In the genomic region with DNA sequence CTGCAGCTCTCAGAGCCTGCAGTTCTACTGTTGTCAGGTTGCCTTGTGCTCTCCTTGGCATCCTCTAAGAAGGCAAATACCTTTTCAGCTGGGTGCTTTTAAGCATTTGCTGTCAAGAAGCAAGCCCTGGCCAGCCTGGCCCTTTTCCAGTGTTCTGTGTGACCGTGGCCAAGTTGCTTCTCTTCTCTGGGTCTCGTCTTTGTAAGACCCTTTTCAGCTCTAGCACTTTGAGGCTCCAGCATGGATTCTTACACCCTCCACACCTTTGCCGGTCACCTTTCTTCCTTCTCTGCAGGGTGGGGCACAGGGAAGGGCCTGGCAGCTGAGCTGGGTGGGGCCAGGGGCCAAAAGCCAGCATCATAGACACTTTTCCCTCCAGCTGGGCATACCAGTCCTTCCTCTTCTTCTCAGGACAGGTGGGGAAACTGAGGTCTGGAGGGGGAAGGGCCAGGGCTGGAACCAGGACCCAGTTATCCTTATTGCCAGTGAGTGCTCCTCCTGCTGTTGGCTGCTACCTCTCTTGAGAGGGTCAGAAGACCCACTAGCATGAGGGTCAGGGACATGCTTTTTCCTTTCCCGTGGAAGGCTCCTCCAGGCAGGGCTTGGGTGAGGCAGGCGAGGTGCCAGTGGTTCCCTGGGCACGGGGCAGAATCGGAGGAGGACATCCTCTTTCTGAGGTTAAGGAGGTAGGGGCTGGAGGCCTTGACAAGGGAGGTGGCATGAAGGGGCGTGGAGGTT, we compare ENCODE assay signal across 12 cellular contexts. TPM values are rescaled to one million over a fixed set of nuclear protein-coding genes. Genes with fewer than 3 reads are reported as not detected.
A peak's percentile ranks its signal among the peaks of the same experiment; 100 is the strongest.
DNase-seq lines count a peak whose midpoint lies in the region; ATAC-seq and TF ChIP-seq lines count a peak whose summit lies in the region.
"Had no signal": no experiment of that assay in that cellular context is flagged by ENCODE, and none has a peak within 500 bp of the region (broad histone marks: within the 10 kb centered on the region; RNA-seq: fewer than 3 reads in every experiment).

No MANE protein-coding gene starts in this region.

- no peaks in the 10 kb centered on the region for H3K27me3 Mint-ChIP-seq in Calu3 (ENCODE audit: unreplicated experiment)
- H3K27me3 Mint-ChIP-seq: activated CD4-positive, alpha-beta T cell treated with anti-CD3 and anti-CD28 coated beads for 36 hours had no signal

- H3K4me3 ChIP-seq in right lobe of liver (no peak overlapping the region), skin epidermis (no peak overlapping the region), GM23248 (no peak overlapping the region)

- H3K27me3 ChIP-seq in right lobe of liver: no peaks in the 10 kb centered on the region
- H3K27me3 ChIP-seq in GM23248 (replicated peaks; ENCODE audit: insufficient read depth): no peaks in the 10 kb centered on the region
- H3K27me3 ChIP-seq: BE2C had no signal

- H3K9me2 ChIP-seq in GM23248 (ENCODE audit: insufficient read depth): no peaks in the 10 kb centered on the region

- no peak overlapping the region for H2AFZ ChIP-seq in GM23248

- no peak for TF ChIP-seq POLR2A in right lobe of liver (IDR thresholded peaks at IDR 0.05)

- H3K27ac ChIP-seq in caudate nucleus (ENCODE audit: low read depth, low read length) (peak overlapping the region; percentile 80), right lobe of liver (peak overlapping the region; percentile 15 to 93 (median 90)), skin epidermis (peak overlapping the region in 19 of 21 experiments; percentile 9 to 91 (median 69)), GM23248 (no peak overlapping the region)

- no peak overlapping the region for H3K4me2 ChIP-seq in GM23248 (ENCODE audit: unreplicated experiment)

- H3K36me3 ChIP-seq in right lobe of liver (no peaks in the 10 kb centered on the region), GM23248 (ENCODE audit: low read depth) (no peaks in the 10 kb centered on the region; the same call in 1 of the 2 replicates)
- H3K36me3 ChIP-seq: BE2C had no signal

- peak overlapping the region; percentile 31 for H3K27ac Mint-ChIP-seq in Calu3 (ENCODE audit: unreplicated experiment)
- H3K27ac Mint-ChIP-seq: activated CD4-positive, alpha-beta T cell treated with anti-CD3 and anti-CD28 coated beads for 36 hours had no signal

- 22% methylated on average over 8 of the region's 8 CpGs for WGBS in right lobe of liver (ENCODE audit: insufficient coverage, low coverage, low lambda C conversion rate, missing lambda C conversion rate)
- WGBS in GM23248 (ENCODE audit: low coverage in 1 of 2, low lambda C conversion rate in 2 of 2, missing lambda C conversion rate in 2 of 2), 2 experiments: 74 to 79% methylated on average over 8 of the region's 8 CpGs

- H3K4me1 ChIP-seq in right lobe of liver (peaks cover 0 to 100% (median 55%) of the 10 kb centered on the region in 4 donors), GM23248 (ENCODE audit: insufficient read depth) (peaks cover 52% of the 10 kb centered on the region)

- peaks cover 15% of the 10 kb centered on the region for H3F3A ChIP-seq in GM23248 (ENCODE audit: insufficient read depth)

- no TSS peak for BruUV-seq in Calu3 (replicated peaks; lab: Mats Ljungman, UMichigan)

- H3K9me3 ChIP-seq in right lobe of liver: no peaks in the 10 kb centered on the region
- no peaks in the 10 kb centered on the region for H3K9me3 ChIP-seq in GM23248 (ENCODE audit: low read depth)
- H3K9me3 ChIP-seq: BE2C had no signal

- DNase-seq in Calu3: no peak
- no peak for DNase-seq in caudate nucleus (lab: John Stamatoyannopoulos, UW)
- DNase-seq in right lobe of liver: peak in 1 of 3 donors; percentile 47
- DNase-seq in SHP77 (lab: John Stamatoyannopoulos, UW): no peak
- no peak for DNase-seq in GM23248
- no peak for DNase-seq in NCI-H510A treated with DMSO at 0.1 percent for 48 hours (lab: John Stamatoyannopoulos, UW)
- no peak for DNase-seq in dedifferentiated amniotic fluid mesenchymal stem cell (ENCODE audit: extremely low spot score)
- DNase-seq: activated CD4-positive, alpha-beta T cell treated with anti-CD3 and anti-CD28 coated beads for 36 hours; activated effector memory CD4-positive, alpha-beta T cell treated with anti-CD3 and anti-CD28 coated beads, Interleukin-2, amount 50 U/mL, for 16 hours; BE2C; NCI-H146 had no signal

- CTCF ChIA-PET in Calu3 (lab: Charles Lee): interaction anchor here (1.0 kb wide), 1 partner anchor 9 kb away, joined by 4 read pairs; no protein-coding TSS in a partner anchor

- H3K4me3 Mint-ChIP-seq in Calu3 (ENCODE audit: low read depth, unreplicated experiment): no peak overlapping the region
- H3K4me3 Mint-ChIP-seq: activated CD4-positive, alpha-beta T cell treated with anti-CD3 and anti-CD28 coated beads for 36 hours had no signal

- ATAC-seq in right lobe of liver: no peak
- ATAC-seq: activated CD4-positive, alpha-beta T cell treated with anti-CD3 and anti-CD28 coated beads for 36 hours had no signal

- H3K9ac ChIP-seq in GM23248: no peak overlapping the region

- H3K36me3 Mint-ChIP-seq in Calu3 (ENCODE audit: insufficient read depth, unreplicated experiment): peaks cover 11% of the 10 kb centered on the region

- TF ChIP-seq CTCF in Calu3 (IDR thresholded peaks at IDR 0.05; ENCODE audit: unreplicated experiment): no peak
- TF ChIP-seq CTCF in right lobe of liver (IDR thresholded peaks at IDR 0.05): no peak

- peaks cover 100% of the 10 kb centered on the region for H3K79me2 ChIP-seq in GM23248 (ENCODE audit: insufficient read depth)

- H3K9me3 Mint-ChIP-seq in Calu3 (ENCODE audit: low read depth, unreplicated experiment): no peaks in the 10 kb centered on the region

- H4K20me1 ChIP-seq in GM23248 (ENCODE audit: insufficient read depth): no peaks in the 10 kb centered on the region

- in situ Hi-C loops in GM23248 (cut with MboI): no loop called here

- peaks cover 60% of the 10 kb centered on the region for H3K4me1 Mint-ChIP-seq in Calu3 (ENCODE audit: low read depth, unreplicated experiment)
- H3K4me1 Mint-ChIP-seq: activated CD4-positive, alpha-beta T cell treated with anti-CD3 and anti-CD28 coated beads for 36 hours had no signal

- intact Hi-C loops in Calu3 (cut with micrococcal nuclease; ENCODE audit: unreplicated experiment): no loop called here
- intact Hi-C loops in right lobe of liver (cut with DNase I): no loop called here

RNA-seq across cellular contexts. Expression of gene NDST1, which starts 0.5 kb away (rescaled TPM):
- total RNA-seq in Calu3 (2022) (62.5 and 72.6 TPM in 2 replicates), right lobe of liver (10 to 100 TPM; 38.1 to 97.5 (median 76.0) TPM)
- 129 and 159 TPM in 2 replicates for total RNA-seq in GM23248 (2014; rRNA removed; shearing (Covaris generic))
- 39.1 and 41.3 TPM in 2 replicates for polyA plus RNA-seq in GM23248 (2016; fragmentation: Nextera tagmentation; extraction: Ambion mirVana)

RNA-seq across cellular contexts. Expression of gene RPS14, which starts 57.9 kb away (rescaled TPM):
- total RNA-seq in Calu3 (2022) (2,194 and 2,330 TPM in 2 replicates), right lobe of liver (100 to 1,000 TPM; 573 to 800 (median 663) TPM)
- total RNA-seq in GM23248 (2014; rRNA removed; shearing (Covaris generic)): 1,694 and 1,749 TPM in 2 replicates
- 1,343 and 1,380 TPM in 2 replicates for polyA plus RNA-seq in GM23248 (2016; fragmentation: Nextera tagmentation; extraction: Ambion mirVana)
